Comparison of ENCODE assay signal across 8 cellular contexts in the genomic region with DNA sequence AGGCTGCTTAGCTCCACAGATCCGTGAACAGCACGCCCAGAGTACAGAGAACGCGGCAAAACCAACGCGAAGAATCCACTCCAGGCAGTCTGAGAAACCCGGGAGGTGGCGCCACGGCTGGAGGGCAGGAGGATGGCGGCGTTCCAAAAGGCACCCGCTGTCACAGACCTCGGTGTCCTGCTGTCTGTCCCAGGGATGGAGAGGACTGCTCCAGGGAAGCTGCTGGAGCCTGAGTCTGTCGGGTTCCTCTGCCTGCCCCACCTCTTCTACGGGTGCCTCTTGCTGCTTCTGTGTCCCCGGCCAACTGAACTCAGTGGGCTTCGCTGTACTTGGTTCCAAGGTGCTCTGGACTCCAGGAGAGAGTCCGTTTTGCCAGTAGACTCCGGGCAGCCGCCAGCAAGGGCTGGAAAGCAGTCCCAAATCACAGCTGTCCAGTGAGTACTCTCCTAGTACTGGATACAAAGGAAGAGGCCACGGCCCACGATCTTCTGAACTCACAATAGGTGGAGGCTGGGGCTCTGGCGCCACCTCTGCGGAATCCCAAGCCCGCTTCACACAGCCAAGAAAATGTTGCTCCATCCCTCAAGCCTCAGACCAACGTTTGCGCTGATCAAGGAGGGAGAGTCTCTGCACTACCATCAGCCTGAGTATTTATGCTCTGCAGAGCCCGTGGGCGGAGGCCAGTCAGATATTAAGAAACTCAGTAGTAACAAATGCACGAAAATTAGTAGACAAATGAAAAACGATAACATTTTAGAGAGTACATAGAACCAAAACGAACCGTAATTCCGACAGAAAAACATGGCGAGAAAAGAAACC. TPM values are rescaled to one million over a fixed set of nuclear protein-coding genes. Genes with fewer than 3 reads are reported as not detected.
A peak's percentile ranks its signal among the peaks of the same experiment; 100 is the strongest.
DNase-seq lines count a peak whose midpoint lies in the region; ATAC-seq and TF ChIP-seq lines count a peak whose summit lies in the region.

No MANE protein-coding gene starts in this region.

- DNase-seq in Daoy (ENCODE audit: low read depth), result peak; percentile 77
- DNase-seq in NOMO-1 (lab: John Stamatoyannopoulos, UW; ENCODE audit: unreplicated experiment in 2 of 2), result peak; percentile 86 to 88
- peak; percentile 58 for DNase-seq in activated T-cell treated with anti-CD3 and anti-CD28 coated beads for 24 hours (ENCODE audit: low read depth)
- DNase-seq in type B pancreatic cell (ENCODE audit: extremely low spot score, unreplicated experiment), result no peak

- peaks cover 2% of the 10 kb centered on the region for H3K9me3 Mint-ChIP-seq in nephron
- H3K9me3 Mint-ChIP-seq in type B pancreatic cell, result no peaks in the 10 kb centered on the region

- peak; percentile 10 for ATAC-seq in HG03432 (IDR thresholded peaks at IDR 0.05; ENCODE audit: unreplicated experiment)
- ATAC-seq in esophagus mucosa, result peak; percentile 14
- no peak for ATAC-seq in GM18907 (IDR thresholded peaks at IDR 0.05; ENCODE audit: unreplicated experiment)

- peak overlapping the region; percentile 79 to 87 (median 82) for H3K4me3 Mint-ChIP-seq in nephron
- H3K4me3 Mint-ChIP-seq in type B pancreatic cell, result peak overlapping the region; percentile 85

- peaks cover 95% of the 10 kb centered on the region for H3K27me3 Mint-ChIP-seq in nephron (ENCODE audit: low read depth)
- H3K27me3 Mint-ChIP-seq in type B pancreatic cell, result peaks cover 91% of the 10 kb centered on the region

- H3K27ac Mint-ChIP-seq in nephron (no peak overlapping the region), type B pancreatic cell (peak overlapping the region; percentile 59)

- H3K36me3 Mint-ChIP-seq in nephron (ENCODE audit: low read depth) (no peaks in the 10 kb centered on the region), type B pancreatic cell (no peaks in the 10 kb centered on the region)

- TF ChIP-seq CTCF in nephron (IDR thresholded peaks at IDR 0.05; ENCODE audit: unreplicated experiment in 3 of 3), result no peak
- TF ChIP-seq CTCF in type B pancreatic cell (conservative IDR thresholded peaks at IDR 0.05), result no peak

- H3K4me1 Mint-ChIP-seq in nephron, result peaks cover 48% of the 10 kb centered on the region
- peaks cover 24% of the 10 kb centered on the region for H3K4me1 Mint-ChIP-seq in type B pancreatic cell (ENCODE audit: unreplicated experiment)

RNA-seq across cellular contexts. Expression of a gene that starts 0.4 kb away (rescaled TPM):
- total RNA-seq in Daoy (2014; rRNA removed; shearing (Covaris generic)), result 2.9 TPM in 2 replicates
- total RNA-seq in esophagus mucosa (1.8 TPM), type B pancreatic cell (ENCODE audit: low replicate concordance) (0.34 and 0.74 TPM in 2 replicates)
